Comparison of ENCODE assay signal across 19 cellular contexts in the genomic region with DNA sequence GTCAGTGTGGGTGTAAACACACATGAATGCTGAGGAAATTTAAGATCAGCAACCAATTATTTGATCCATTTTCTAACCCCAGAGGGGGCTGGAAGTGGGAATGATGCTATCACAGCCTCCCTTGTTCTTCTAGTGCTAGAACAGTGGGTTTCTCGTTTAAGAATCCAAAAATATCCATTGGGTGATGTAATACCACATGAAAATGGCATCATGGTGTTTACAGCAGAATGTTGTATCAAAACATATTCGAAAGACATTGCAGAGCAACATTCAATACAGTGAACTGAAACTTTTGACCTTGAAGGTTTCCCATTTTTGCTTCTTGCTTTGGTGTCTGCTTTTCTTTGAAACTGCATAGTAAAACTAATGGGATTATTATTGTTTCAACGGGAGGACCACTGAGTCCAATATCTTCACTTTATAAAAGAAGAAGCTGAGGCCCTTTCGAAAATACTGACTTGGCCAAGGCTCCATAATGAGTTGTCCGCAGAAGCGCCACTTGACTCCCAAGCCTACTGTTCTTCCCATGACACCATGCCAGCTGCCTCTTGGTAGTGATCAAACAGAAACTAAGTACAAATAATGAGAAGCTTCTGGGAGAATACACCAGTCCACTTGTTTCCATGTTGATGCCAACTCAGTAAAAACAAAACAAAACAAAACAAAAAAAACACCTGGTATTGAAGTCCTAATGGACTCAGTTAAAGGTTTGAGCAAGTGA.
A peak's percentile ranks its signal among the peaks of the same experiment; 100 is the strongest.
DNase-seq lines count a peak whose midpoint lies in the region; ATAC-seq and TF ChIP-seq lines count a peak whose summit lies in the region.
"Had no signal": no experiment of that assay in that cellular context is flagged by ENCODE, and none has a peak within 500 bp of the region (broad histone marks: within the 10 kb centered on the region; RNA-seq: fewer than 3 reads in every experiment).

No MANE protein-coding gene starts in this region.

- peak overlapping the region in 2 of 5 experiments; percentile 22 to 53 for H3K4me3 Mint-ChIP-seq in brain
- H3K4me3 Mint-ChIP-seq: natural killer cell treated with Interleukin-12 subunit alpha and Interleukin-12 subunit beta and Interleukin-15 and Interleukin-18, amount 100 ng/mL, for 72 hours had no signal

- no peaks in the 10 kb centered on the region for H3K36me3 ChIP-seq in mucosa of descending colon (ENCODE audit: low read depth)
- no peaks in the 10 kb centered on the region for H3K36me3 ChIP-seq in psoas muscle (ENCODE audit: insufficient read depth in 1 of 2, low read depth in 1 of 2)
- H3K36me3 ChIP-seq: BLaER1, left lung, right lobe of liver, SJCRH30 had no signal

- H3K9me3 Mint-ChIP-seq in brain: no peaks in the 10 kb centered on the region
- H3K9me3 Mint-ChIP-seq: natural killer cell treated with Interleukin-12 subunit alpha and Interleukin-12 subunit beta and Interleukin-15 and Interleukin-18, amount 100 ng/mL, for 72 hours had no signal

- peaks cover 75% of the 10 kb centered on the region for H3K4me1 Mint-ChIP-seq in brain

- H3K27ac Mint-ChIP-seq in brain: peak overlapping the region in 4 of 5 experiments; percentile 24 to 92 (median 73)
- H3K27ac Mint-ChIP-seq: natural killer cell treated with Interleukin-12 subunit alpha and Interleukin-12 subunit beta and Interleukin-15 and Interleukin-18, amount 100 ng/mL, for 72 hours had no signal

- DNase-seq in COR-L47 (lab: John Stamatoyannopoulos, UW) (peak; percentile 79), MV-4-11 (lab: John Stamatoyannopoulos, UW) (peak; percentile 8), omental fat pad (ENCODE audit: low spot score) (no peak), mucosa of descending colon (no peak), globus pallidus (ENCODE audit: low spot score) (no peak), psoas muscle (no peak), NCI-H146 treated with DMSO at 0.1 percent for 48 hours (lab: John Stamatoyannopoulos, UW; ENCODE audit: unreplicated experiment) (no peak)
- DNase-seq: activated CD4-positive, alpha-beta T cell treated with anti-CD3 and anti-CD28 coated beads for 1 hour; activated effector memory CD4-positive, alpha-beta T cell treated with Interleukin-2 at 50 U/mL for 16 hours; DMS79; foreskin melanocyte; left lung; NCI-H1105; right lobe of liver; SJCRH30; stimulated activated CD4-positive, alpha-beta T cell treated with anti-CD3 and anti-CD28 coated beads, Interleukin-1b, Interleukin-23, amount 100 ng/mL, for 48 hours had no signal

- WGBS in psoas muscle, 3 donors: 33 to 45% (median 35%) methylated on average over 6 of the region's 6 CpGs

- no peak for TF ChIP-seq CTCF in brain (conservative IDR thresholded peaks at IDR 0.05)
- no peak for TF ChIP-seq CTCF in omental fat pad (IDR thresholded peaks at IDR 0.05)
- no peak for TF ChIP-seq CTCF in mucosa of descending colon (IDR thresholded peaks at IDR 0.05)
- no peak for TF ChIP-seq CTCF in psoas muscle (IDR thresholded peaks at IDR 0.05)

- H3K4me3 ChIP-seq in mucosa of descending colon (no peak overlapping the region), psoas muscle (no peak overlapping the region)
- H3K4me3 ChIP-seq: BLaER1, left lung, right lobe of liver, SJCRH30 had no signal

- H3K36me3 Mint-ChIP-seq in brain: no peaks in the 10 kb centered on the region
- H3K36me3 Mint-ChIP-seq: natural killer cell treated with Interleukin-12 subunit alpha and Interleukin-12 subunit beta and Interleukin-15 and Interleukin-18, amount 100 ng/mL, for 72 hours had no signal

- intact Hi-C loops in mucosa of descending colon (cut with DNase I, micrococcal nuclease): no loop called here
- intact Hi-C loops in psoas muscle (cut with DNase I): no loop called here

- ATAC-seq in omental fat pad (ENCODE audit: low FRiP score): peak; percentile 4
- no peak for ATAC-seq in mucosa of descending colon
- no peak for ATAC-seq in psoas muscle
- ATAC-seq: natural killer cell treated with Interleukin-12 subunit alpha and Interleukin-12 subunit beta and Interleukin-15 and Interleukin-18, amount 100 ng/mL, for 72 hours; right lobe of liver had no signal

- no peaks in the 10 kb centered on the region for H3K4me1 ChIP-seq in mucosa of descending colon (ENCODE audit: low read depth)
- H3K4me1 ChIP-seq in psoas muscle: no peaks in the 10 kb centered on the region
- H3K4me1 ChIP-seq: right lobe of liver, SJCRH30 had no signal

- H3K9me3 ChIP-seq in mucosa of descending colon (no peaks in the 10 kb centered on the region), psoas muscle (no peaks in the 10 kb centered on the region)
- H3K9me3 ChIP-seq: BLaER1, left lung, right lobe of liver, SJCRH30 had no signal

- no peaks in the 10 kb centered on the region for H3K27me3 Mint-ChIP-seq in brain

- H3K27me3 ChIP-seq in psoas muscle (ENCODE audit: insufficient read depth in 3 of 3, low read length in 2 of 3): no peaks in the 10 kb centered on the region
- H3K27me3 ChIP-seq: BLaER1, left lung, right lobe of liver, SJCRH30 had no signal

- no peak overlapping the region for H3K27ac ChIP-seq in psoas muscle
- H3K27ac ChIP-seq: BLaER1, right lobe of liver, SJCRH30 had no signal

Comparison
In these comparisons a context has a peak if more than half of its experiments do, and no peak if none do; other contexts are left out.
1. DNase-seq: peak in COR-L47 (single experiment) and MV-4-11 (single experiment); none in omental fat pad (single experiment), mucosa of descending colon (0 of 3), globus pallidus (single experiment), psoas muscle (0 of 2) and NCI-H146 treated with DMSO at 0.1 percent for 48 hours (single experiment).